Comparison of ENCODE assay signal across 20 cellular contexts in the genomic region with DNA sequence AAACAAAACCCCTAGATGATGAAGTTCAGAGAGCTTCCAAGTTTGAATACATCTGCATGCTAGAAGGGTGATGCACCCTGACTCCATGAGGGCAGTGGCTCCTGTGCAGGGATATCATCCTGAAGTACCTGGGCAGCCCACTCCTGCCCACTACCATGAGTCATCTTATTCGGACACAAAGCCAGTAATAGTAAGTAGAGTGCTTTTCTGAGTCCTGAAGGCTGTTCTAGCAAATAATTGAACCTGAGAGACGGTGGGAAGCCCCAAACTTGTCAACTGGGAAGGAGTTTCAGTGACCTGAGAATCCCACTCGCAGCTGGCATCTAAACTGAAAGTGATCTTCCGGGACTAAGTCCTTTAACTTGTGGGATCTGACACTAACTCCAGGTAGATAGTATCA.
A peak's percentile ranks its signal among the peaks of the same experiment; 100 is the strongest.
DNase-seq lines count a peak whose midpoint lies in the region; TF ChIP-seq lines count a peak whose summit lies in the region.
"Had no signal": no experiment of that assay in that cellular context is flagged by ENCODE, and none has a peak within 500 bp of the region (broad histone marks: within the 10 kb centered on the region; RNA-seq: fewer than 3 reads in every experiment).

No MANE protein-coding gene starts in this region.

- CTCF ChIA-PET in Caco-2 (lab: Charles Lee): interaction anchor here (0.7 kb wide), 1 partner anchor 121 kb away, joined by 4 read pairs; no protein-coding TSS in a partner anchor

- intact Hi-C loops in Caco-2 (cut with micrococcal nuclease; ENCODE audit: unreplicated experiment): no loop called here
- intact Hi-C loops in sigmoid colon (cut with DNase I): no loop called here

- peak overlapping the region; percentile 71 for H3K4me3 Mint-ChIP-seq in Caco-2 (ENCODE audit: unreplicated experiment)
- H3K4me3 Mint-ChIP-seq: activated naive CD8-positive, alpha-beta T cell treated with anti-CD3 and anti-CD28 coated beads, Interleukin-2, amount 10 ng/mL, durations not matched to agents 7 days and 5 days; activated T-helper 1 cell treated with anti-CD3 and anti-CD28 coated beads, Interleukin-12 subunit alpha, Interleukin-12 subunit beta, Interleukin-2, Interleukin-4 antibody, amounts not matched to agents 30 ng/mL and 10 ng/mL and 1 ng/mL, durations not matched to agents 14 hours and 24 hours and 36 hours; CD4-positive, alpha-beta T cell; IgD-negative memory B cell had no signal

- no peak overlapping the region for H3K4me3 ChIP-seq in Caco-2 (ENCODE audit: low read depth, low read length)
- H3K4me3 ChIP-seq in epithelial cell of proximal tubule (ENCODE audit: low read depth, low read length): peak overlapping the region; percentile 51
- no peak overlapping the region for H3K4me3 ChIP-seq in osteoblast (ENCODE audit: insufficient read depth, low read length)
- H3K4me3 ChIP-seq in sigmoid colon: no peak overlapping the region
- H3K4me3 ChIP-seq: MG63, psoas muscle, SK-N-MC had no signal

- TSS peak; percentile 84 for BruUV-seq in Caco-2 (replicated peaks; lab: Mats Ljungman, UMichigan)

- H2AFZ ChIP-seq in osteoblast (ENCODE audit: low read length): no peak overlapping the region

- H3K27ac ChIP-seq in osteoblast (ENCODE audit: low read depth, low read length): no peak overlapping the region
- H3K27ac ChIP-seq in sigmoid colon: no peak overlapping the region
- H3K27ac ChIP-seq: psoas muscle, SK-N-MC had no signal

- WGBS in sigmoid colon, 2 donors: 36 to 75% methylated on average over 4 of the region's 4 CpGs

- TF ChIP-seq POLR2A in sigmoid colon (IDR thresholded peaks at IDR 0.05): no peak

- TF ChIP-seq CTCF in Caco-2 (IDR thresholded peaks at IDR 0.05; ENCODE audit: insufficient read depth in 1 of 2, low read depth in 1 of 2, low read length in 1 of 2, severe bottlenecking in 1 of 2, unreplicated experiment in 1 of 2): no peak
- TF ChIP-seq CTCF in epithelial cell of proximal tubule (conservative IDR thresholded peaks at IDR 0.05; ENCODE audit: low read depth, low read length): no peak
- TF ChIP-seq CTCF in osteoblast (IDR thresholded peaks at IDR 0.05; ENCODE audit: extremely low read depth, low read depth, low read length): no peak
- no peak for TF ChIP-seq CTCF in sigmoid colon (IDR thresholded peaks at IDR 0.05)

- H3K4me2 ChIP-seq in osteoblast (ENCODE audit: insufficient read depth, low read length): no peak overlapping the region

- H3K9me3 ChIP-seq in Caco-2 (peaks cover 10% of the 10 kb centered on the region), osteoblast (ENCODE audit: low read depth, low read length) (no peaks in the 10 kb centered on the region), sigmoid colon (no peaks in the 10 kb centered on the region)
- H3K9me3 ChIP-seq: Peyer's patch, psoas muscle had no signal

- H3K79me2 ChIP-seq in osteoblast (ENCODE audit: insufficient read depth, low read length): no peaks in the 10 kb centered on the region

- TF ChIP-seq EP300 in sigmoid colon (IDR thresholded peaks at IDR 0.05): no peak

- no peaks in the 10 kb centered on the region for H3K27me3 Mint-ChIP-seq in Caco-2 (ENCODE audit: insufficient read depth, unreplicated experiment)

- no peak for DNase-seq in Caco-2
- peak; percentile 18 for DNase-seq in NCI-H146 treated with DMSO at 0.1 percent for 48 hours (lab: John Stamatoyannopoulos, UW; ENCODE audit: unreplicated experiment)
- DNase-seq in epithelial cell of proximal tubule (ENCODE audit: low read depth): peak; percentile 66
- peak; percentile 27 for DNase-seq in osteoblast (ENCODE audit: insufficient read length, low spot score, missing footprints)
- no peak for DNase-seq in AG20443 (ENCODE audit: low spot score)
- no peak for DNase-seq in COR-L47 (lab: John Stamatoyannopoulos, UW)
- no peak for DNase-seq in sigmoid colon
- no peak for DNase-seq in activated gamma-delta T cell treated with Interleukin-2 at 50 U/mL for 16 hours
- DNase-seq: activated naive CD8-positive, alpha-beta T cell treated with anti-CD3 and anti-CD28 coated beads, Interleukin-2, amount 10 ng/mL, durations not matched to agents 7 days and 5 days; CD4-positive, alpha-beta T cell; cortex of kidney; EL; foreskin fibroblast; MG63; psoas muscle; stimulated activated CD8-positive, alpha-beta memory T cell treated with anti-CD3 and anti-CD28 coated beads, Interleukin-4, amount 100 ng/mL, for 48 hours had no signal

- H3K36me3 ChIP-seq in Caco-2 (ENCODE audit: control insufficient read depth, insufficient read depth, low read length): no peaks in the 10 kb centered on the region
- H3K36me3 ChIP-seq in osteoblast (ENCODE audit: insufficient read depth, low read length): no peaks in the 10 kb centered on the region
- H3K36me3 ChIP-seq in sigmoid colon: no peaks in the 10 kb centered on the region
- H3K36me3 ChIP-seq: MG63, Peyer's patch had no signal

- peaks cover 9% of the 10 kb centered on the region for H3K36me3 Mint-ChIP-seq in Caco-2 (ENCODE audit: insufficient read depth, unreplicated experiment)
- H3K36me3 Mint-ChIP-seq: activated naive CD8-positive, alpha-beta T cell treated with anti-CD3 and anti-CD28 coated beads, Interleukin-2, amount 10 ng/mL, durations not matched to agents 7 days and 5 days; IgD-negative memory B cell had no signal

- POLR2A ChIA-PET in Caco-2 (lab: Charles Lee): interaction anchor here (1.3 to 1.8 kb wide), 2 partner anchors 112 to 143 kb away, joined by 7 to 10 read pairs; no protein-coding TSS in a partner anchor

- H3K4me1 Mint-ChIP-seq in Caco-2 (ENCODE audit: low read depth, unreplicated experiment): peaks cover 55% of the 10 kb centered on the region
- H3K4me1 Mint-ChIP-seq: activated naive CD8-positive, alpha-beta T cell treated with anti-CD3 and anti-CD28 coated beads, Interleukin-2, amount 10 ng/mL, durations not matched to agents 7 days and 5 days; IgD-negative memory B cell had no signal

- H3K9me3 Mint-ChIP-seq in Caco-2 (ENCODE audit: unreplicated experiment): peaks cover 26% of the 10 kb centered on the region
- H3K9me3 Mint-ChIP-seq: activated T-helper 1 cell treated with anti-CD3 and anti-CD28 coated beads, Interleukin-12 subunit alpha, Interleukin-12 subunit beta, Interleukin-2, Interleukin-4 antibody, amounts not matched to agents 30 ng/mL and 10 ng/mL and 1 ng/mL, durations not matched to agents 14 hours and 24 hours and 36 hours had no signal

- peak overlapping the region; percentile 97 for H3K27ac Mint-ChIP-seq in Caco-2 (ENCODE audit: unreplicated experiment)
- H3K27ac Mint-ChIP-seq: activated naive CD8-positive, alpha-beta T cell treated with anti-CD3 and anti-CD28 coated beads, Interleukin-2, amount 10 ng/mL, durations not matched to agents 7 days and 5 days; activated T-helper 1 cell treated with anti-CD3 and anti-CD28 coated beads, Interleukin-12 subunit alpha, Interleukin-12 subunit beta, Interleukin-2, Interleukin-4 antibody, amounts not matched to agents 30 ng/mL and 10 ng/mL and 1 ng/mL, durations not matched to agents 14 hours and 24 hours and 36 hours; CD4-positive, alpha-beta T cell; IgD-negative memory B cell had no signal

- peaks cover 46% of the 10 kb centered on the region for H3K4me1 ChIP-seq in Caco-2
- H3K4me1 ChIP-seq in osteoblast (ENCODE audit: insufficient read depth, low read length): no peaks in the 10 kb centered on the region
- peaks cover 0 to 22% (median 17%) of the 10 kb centered on the region in 4 donors for H3K4me1 ChIP-seq in sigmoid colon
- H3K4me1 ChIP-seq: psoas muscle had no signal

- H3K27me3 ChIP-seq in Caco-2 (replicated peaks; ENCODE audit: control insufficient read depth, insufficient read depth, low read length) (no peaks in the 10 kb centered on the region), osteoblast (ENCODE audit: insufficient read depth, low read length) (no peaks in the 10 kb centered on the region), sigmoid colon (no peaks in the 10 kb centered on the region)
- H3K27me3 ChIP-seq: MG63, Peyer's patch had no signal

- H4K20me1 ChIP-seq in osteoblast (ENCODE audit: insufficient read depth, low read length): no peaks in the 10 kb centered on the region

Comparison
In these comparisons a context has a peak if more than half of its experiments do, and no peak if none do; other contexts are left out.
1. DNase-seq: peak in NCI-H146 treated with DMSO at 0.1 percent for 48 hours (single experiment), epithelial cell of proximal tubule (single experiment) and osteoblast (single experiment); none in Caco-2 (0 of 2), AG20443 (single experiment), COR-L47 (single experiment), sigmoid colon (single experiment) and activated gamma-delta T cell treated with Interleukin-2 at 50 U/mL for 16 hours (single experiment).